10 cellular contexts compared by ENCODE assay signal in the genomic region with DNA sequence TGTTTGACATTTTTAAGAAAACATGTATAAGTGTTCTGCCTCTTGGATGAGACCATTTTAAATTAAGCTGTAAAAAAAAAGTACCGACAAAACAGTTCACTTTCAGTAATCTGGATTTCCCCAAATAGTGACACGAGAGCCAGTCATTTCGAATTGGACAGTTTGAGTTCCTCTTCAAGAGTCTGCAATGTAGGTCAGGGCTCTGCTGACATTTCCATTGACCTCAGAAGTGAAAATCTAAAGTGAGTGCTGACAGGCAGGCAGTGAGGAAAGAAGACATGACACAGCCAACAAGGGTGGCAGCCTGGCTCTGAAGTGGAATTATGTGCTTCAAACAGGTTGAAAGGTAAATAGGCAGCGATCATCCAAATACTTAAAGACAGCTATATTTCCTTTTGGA. TPM values are rescaled to one million over a fixed set of nuclear protein-coding genes. Genes with fewer than 3 reads are reported as not detected.
A peak's percentile ranks its signal among the peaks of the same experiment; 100 is the strongest.
DNase-seq lines count a peak whose midpoint lies in the region; ATAC-seq lines count a peak whose summit lies in the region.
"Had no signal": no experiment of that assay in that cellular context is flagged by ENCODE, and none has a peak within 500 bp of the region (broad histone marks: within the 10 kb centered on the region; RNA-seq: fewer than 3 reads in every experiment).

A gene with protein sequence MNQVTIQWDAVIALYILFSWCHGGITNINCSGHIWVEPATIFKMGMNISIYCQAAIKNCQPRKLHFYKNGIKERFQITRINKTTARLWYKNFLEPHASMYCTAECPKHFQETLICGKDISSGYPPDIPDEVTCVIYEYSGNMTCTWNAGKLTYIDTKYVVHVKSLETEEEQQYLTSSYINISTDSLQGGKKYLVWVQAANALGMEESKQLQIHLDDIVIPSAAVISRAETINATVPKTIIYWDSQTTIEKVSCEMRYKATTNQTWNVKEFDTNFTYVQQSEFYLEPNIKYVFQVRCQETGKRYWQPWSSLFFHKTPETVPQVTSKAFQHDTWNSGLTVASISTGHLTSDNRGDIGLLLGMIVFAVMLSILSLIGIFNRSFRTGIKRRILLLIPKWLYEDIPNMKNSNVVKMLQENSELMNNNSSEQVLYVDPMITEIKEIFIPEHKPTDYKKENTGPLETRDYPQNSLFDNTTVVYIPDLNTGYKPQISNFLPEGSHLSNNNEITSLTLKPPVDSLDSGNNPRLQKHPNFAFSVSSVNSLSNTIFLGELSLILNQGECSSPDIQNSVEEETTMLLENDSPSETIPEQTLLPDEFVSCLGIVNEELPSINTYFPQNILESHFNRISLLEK (plus strand): TSS at position 259 of the 400 bp plus-strand sequence. CDS start 1,667 bp downstream, outside the sequence.

- DNase-seq in activated naive CD4-positive, alpha-beta T cell treated with anti-CD3 and anti-CD28 coated beads for 36 hours = peak; percentile 78
- DNase-seq in activated naive CD4-positive, alpha-beta T cell treated with anti-CD3 and anti-CD28 coated beads, Interleukin-2, amount 10 ng/mL, durations not matched to agents 7 days and 5 days = no peak
- DNase-seq in NCI-H2029 (lab: John Stamatoyannopoulos, UW) = peak; percentile 19
- no peak for DNase-seq in SKM-1 treated with dmso at 0.1 percent for 144 hours (lab: John Stamatoyannopoulos, UW; ENCODE audit: unreplicated experiment)
- no peak for DNase-seq in HK-2 (ENCODE audit: unreplicated experiment)
- no peak for DNase-seq in H4 (ENCODE audit: low spot score)
- DNase-seq: SK-N-SH had no signal

- peak; percentile 78 for ATAC-seq in HG02571 (IDR thresholded peaks at IDR 0.05; ENCODE audit: unreplicated experiment)
- ATAC-seq in stimulated activated memory B cell treated with anti-CD40 and anti-IgM and Interleukin-4, amounts not matched to agents 10 μg/mL and 1 μg/mL and 100 μg/mL, for 72 hours = peak; percentile 94

- H3K4me1 Mint-ChIP-seq in activated naive CD4-positive, alpha-beta T cell treated with anti-CD3 and anti-CD28 coated beads for 36 hours (ENCODE audit: low read depth) = peaks cover 64% of the 10 kb centered on the region
- peaks cover 50% of the 10 kb centered on the region for H3K4me1 Mint-ChIP-seq in activated naive CD4-positive, alpha-beta T cell treated with anti-CD3 and anti-CD28 coated beads, Interleukin-2, amount 10 ng/mL, durations not matched to agents 7 days and 5 days
- peaks cover 12% of the 10 kb centered on the region for H3K4me1 Mint-ChIP-seq in stimulated activated memory B cell treated with anti-CD40 and anti-IgM and Interleukin-4, amounts not matched to agents 10 μg/mL and 1 μg/mL and 100 μg/mL, for 72 hours
- H3K4me1 Mint-ChIP-seq: brain had no signal

- no peaks in the 10 kb centered on the region for H3K27me3 Mint-ChIP-seq in activated naive CD4-positive, alpha-beta T cell treated with anti-CD3 and anti-CD28 coated beads for 36 hours (ENCODE audit: low read depth)
- H3K27me3 Mint-ChIP-seq in activated naive CD4-positive, alpha-beta T cell treated with anti-CD3 and anti-CD28 coated beads, Interleukin-2, amount 10 ng/mL, durations not matched to agents 7 days and 5 days = no peaks in the 10 kb centered on the region
- H3K27me3 Mint-ChIP-seq in stimulated activated memory B cell treated with anti-CD40 and anti-IgM and Interleukin-4, amounts not matched to agents 10 μg/mL and 1 μg/mL and 100 μg/mL, for 72 hours = peaks cover 22% of the 10 kb centered on the region

- peaks cover 33% of the 10 kb centered on the region for H3K36me3 Mint-ChIP-seq in activated naive CD4-positive, alpha-beta T cell treated with anti-CD3 and anti-CD28 coated beads for 36 hours (ENCODE audit: low read depth)
- no peaks in the 10 kb centered on the region for H3K36me3 Mint-ChIP-seq in activated naive CD4-positive, alpha-beta T cell treated with anti-CD3 and anti-CD28 coated beads, Interleukin-2, amount 10 ng/mL, durations not matched to agents 7 days and 5 days
- no peaks in the 10 kb centered on the region for H3K36me3 Mint-ChIP-seq in stimulated activated memory B cell treated with anti-CD40 and anti-IgM and Interleukin-4, amounts not matched to agents 10 μg/mL and 1 μg/mL and 100 μg/mL, for 72 hours
- H3K36me3 Mint-ChIP-seq: brain had no signal

- CTCF ChIA-PET in activated naive CD4-positive, alpha-beta T cell treated with anti-CD3 and anti-CD28 coated beads for 36 hours (lab: Charles Lee) = interaction anchor here (13.5 kb wide), 1 partner anchor 47 kb away, joined by 147 read pairs; no protein-coding TSS in a partner anchor
- CTCF ChIA-PET in activated naive CD4-positive, alpha-beta T cell treated with anti-CD3 and anti-CD28 coated beads, Interleukin-2, amount 10 ng/mL, durations not matched to agents 7 days and 5 days (lab: Charles Lee) = interaction anchor here (1.2 to 13.1 kb wide), 4 partner anchors 17 to 170 kb away, joined by 3 to 175 read pairs (median 25); no protein-coding TSS in a partner anchor

- peaks cover 6% of the 10 kb centered on the region for H3K9me3 Mint-ChIP-seq in activated naive CD4-positive, alpha-beta T cell treated with anti-CD3 and anti-CD28 coated beads for 36 hours
- H3K9me3 Mint-ChIP-seq in activated naive CD4-positive, alpha-beta T cell treated with anti-CD3 and anti-CD28 coated beads, Interleukin-2, amount 10 ng/mL, durations not matched to agents 7 days and 5 days = peaks cover 5% of the 10 kb centered on the region
- no peaks in the 10 kb centered on the region for H3K9me3 Mint-ChIP-seq in stimulated activated memory B cell treated with anti-CD40 and anti-IgM and Interleukin-4, amounts not matched to agents 10 μg/mL and 1 μg/mL and 100 μg/mL, for 72 hours
- H3K9me3 Mint-ChIP-seq: brain had no signal

- peak within 1 kb of the TSS; percentile 99 for H3K27ac Mint-ChIP-seq in activated naive CD4-positive, alpha-beta T cell treated with anti-CD3 and anti-CD28 coated beads for 36 hours
- H3K27ac Mint-ChIP-seq in activated naive CD4-positive, alpha-beta T cell treated with anti-CD3 and anti-CD28 coated beads, Interleukin-2, amount 10 ng/mL, durations not matched to agents 7 days and 5 days = no peak within 1 kb of the TSS
- H3K27ac Mint-ChIP-seq in stimulated activated memory B cell treated with anti-CD40 and anti-IgM and Interleukin-4, amounts not matched to agents 10 μg/mL and 1 μg/mL and 100 μg/mL, for 72 hours = peak within 1 kb of the TSS; percentile 45
- H3K27ac Mint-ChIP-seq: brain had no signal

- peak within 1 kb of the TSS; percentile 79 for H3K4me3 Mint-ChIP-seq in activated naive CD4-positive, alpha-beta T cell treated with anti-CD3 and anti-CD28 coated beads for 36 hours
- no peak within 1 kb of the TSS for H3K4me3 Mint-ChIP-seq in activated naive CD4-positive, alpha-beta T cell treated with anti-CD3 and anti-CD28 coated beads, Interleukin-2, amount 10 ng/mL, durations not matched to agents 7 days and 5 days
- H3K4me3 Mint-ChIP-seq in stimulated activated memory B cell treated with anti-CD40 and anti-IgM and Interleukin-4, amounts not matched to agents 10 μg/mL and 1 μg/mL and 100 μg/mL, for 72 hours = peak within 1 kb of the TSS; percentile 2
- H3K4me3 Mint-ChIP-seq: brain had no signal

- intact Hi-C loops in activated naive CD4-positive, alpha-beta T cell treated with anti-CD3 and anti-CD28 coated beads for 36 hours (cut with micrococcal nuclease) = loop anchor here (1.0 to 10.0 kb wide), 3 partner anchors 8 to 731 kb away; no protein-coding TSS in a partner anchor

RNA-seq across cellular contexts. Expression of the gene that starts here (rescaled TPM):
- total RNA-seq in activated naive CD4-positive, alpha-beta T cell treated with anti-CD3 and anti-CD28 coated beads for 36 hours = 10 to 100 TPM; 12.2 to 14.9 TPM
- not detected in 2 replicates for total RNA-seq in H4 (2014; rRNA removed; shearing (Covaris generic))

Comparison
In these comparisons a context has a peak if more than half of its experiments do, and no peak if none do; other contexts are left out.
1. RNA of the gene that starts here (total RNA-seq): 12.2 to 14.9 TPM in activated naive CD4-positive, alpha-beta T cell treated with anti-CD3 and anti-CD28 coated beads for 36 hours; not detected in H4; every median in the first group is over 10 times any median in the second.
2. DNase-seq: peak in activated naive CD4-positive, alpha-beta T cell treated with anti-CD3 and anti-CD28 coated beads for 36 hours (single experiment) and NCI-H2029 (single experiment); none in activated naive CD4-positive, alpha-beta T cell treated with anti-CD3 and anti-CD28 coated beads, Interleukin-2, amount 10 ng/mL, durations not matched to agents 7 days and 5 days (single experiment), SKM-1 treated with dmso at 0.1 percent for 144 hours (single experiment), HK-2 (single experiment) and H4 (single experiment).